8 cellular contexts compared by ENCODE assay signal in genomic region chr14:41749425-41749824, GRCh38.
A peak's percentile ranks its signal among the peaks of the same experiment; 100 is the strongest.
DNase-seq lines count a peak whose midpoint lies in the region; ATAC-seq and TF ChIP-seq lines count a peak whose summit lies in the region.

No MANE protein-coding gene starts in this region.

- H3K36me3 ChIP-seq in thyroid gland (no peaks in the 10 kb centered on the region), H7 (replicated peaks; ENCODE audit: control insufficient read depth, insufficient read depth, low read length) (no peaks in the 10 kb centered on the region)

- no peak overlapping the region for H3K27ac ChIP-seq in thyroid gland

- ATAC-seq in GM18870 (IDR thresholded peaks at IDR 0.05; ENCODE audit: unreplicated experiment) = peak; percentile 88
- ATAC-seq in HG02840 (IDR thresholded peaks at IDR 0.05; ENCODE audit: low FRiP score, unreplicated experiment) = peak; percentile 68
- ATAC-seq in GM21737 (IDR thresholded peaks at IDR 0.05; ENCODE audit: unreplicated experiment) = no peak

- intact Hi-C loops in thyroid gland (cut with DNase I) = no loop called here

- H3K4me3 ChIP-seq in fibroblast of the aortic adventitia (ENCODE audit: low read depth, low read length) (peak overlapping the region; percentile 27), thyroid gland (replicated peaks in 1 of 3) (no peak overlapping the region), H7 (ENCODE audit: insufficient read depth, low read depth, low read length) (no peak overlapping the region)

- TF ChIP-seq POLR2A in thyroid gland (IDR thresholded peaks at IDR 0.05) = no peak

- H3K4me1 ChIP-seq in thyroid gland = no peaks in the 10 kb centered on the region

- WGBS in thyroid gland, 2 donors = 67 to 73% methylated on average over 5 of the region's 5 CpGs

- DNase-seq in OCI-M1 (lab: John Stamatoyannopoulos, UW) (peak; percentile 75), fibroblast of the aortic adventitia (ENCODE audit: low read depth) (peak; percentile 43), SIG-M5 (lab: John Stamatoyannopoulos, UW) (no peak), thyroid gland (no peak), H7 (no peak)

- no peaks in the 10 kb centered on the region for H3K27me3 ChIP-seq in thyroid gland
- H3K27me3 ChIP-seq in H7 (ENCODE audit: control insufficient read depth, insufficient read depth, low read length) = no peaks in the 10 kb centered on the region

- no peaks in the 10 kb centered on the region for H3K9me3 ChIP-seq in thyroid gland

- no peak for TF ChIP-seq CTCF in fibroblast of the aortic adventitia (IDR thresholded peaks at IDR 0.05; ENCODE audit: insufficient read depth, low read length)
- no peak for TF ChIP-seq CTCF in thyroid gland (IDR thresholded peaks at IDR 0.05)

Comparison
In these comparisons a context has a peak if more than half of its experiments do, and no peak if none do; other contexts are left out.
1. DNase-seq: peak in OCI-M1 (single experiment) and fibroblast of the aortic adventitia (single experiment); none in SIG-M5 (single experiment), thyroid gland (0 of 2) and H7 (single experiment).